9 cellular contexts compared by ENCODE assay signal in genomic region chr7:44122529-44122928, GRCh38. TPM values are rescaled to one million over a fixed set of nuclear protein-coding genes. Genes with fewer than 3 reads are reported as not detected.
DNase-seq lines count a peak whose midpoint lies in the region; ATAC-seq and TF ChIP-seq lines count a peak whose summit lies in the region.
"Had no signal": no experiment of that assay in that cellular context is flagged by ENCODE, and none has a peak within 500 bp of the region (broad histone marks: within the 10 kb centered on the region; RNA-seq: fewer than 3 reads in every experiment).

No MANE protein-coding gene starts in this region.

- H4K20me1 ChIP-seq in GM23248 (ENCODE audit: insufficient read depth), result no peaks in the 10 kb centered on the region

- TF ChIP-seq CTCF in fibroblast of villous mesenchyme (IDR thresholded peaks at IDR 0.05; ENCODE audit: insufficient read depth, low read depth, low read length), result no peak

- H3K4me1 ChIP-seq in GM23248 (ENCODE audit: insufficient read depth), result peaks cover 10% of the 10 kb centered on the region; the same call in 1 of the 2 replicates

- in situ Hi-C loops in GM23248 (cut with MboI), result no loop called here

- H3K9ac ChIP-seq in GM23248 (peak overlapping the region; percentile 95), SK-N-MC (ENCODE audit: insufficient read length) (peak overlapping the region; percentile 90)

- H2AFZ ChIP-seq in GM23248, result peak overlapping the region; percentile 34

- H3K9me2 ChIP-seq in GM23248 (ENCODE audit: insufficient read depth), result no peaks in the 10 kb centered on the region

- peak overlapping the region; percentile 94 for H3K4me2 ChIP-seq in GM23248 (ENCODE audit: unreplicated experiment)

- H3K79me2 ChIP-seq in GM23248 (ENCODE audit: insufficient read depth), result peaks cover 37% of the 10 kb centered on the region

- H3K27me3 ChIP-seq in GM23248 (replicated peaks; ENCODE audit: insufficient read depth), result no peaks in the 10 kb centered on the region

- no peaks in the 10 kb centered on the region for H3F3A ChIP-seq in GM23248 (ENCODE audit: insufficient read depth)

- 6% methylated on average over 1 of the region's 1 CpG for WGBS in GM23248 (ENCODE audit: low coverage in 1 of 2, low lambda C conversion rate in 2 of 2, missing lambda C conversion rate in 2 of 2), 2 experiments

- H3K9me3 ChIP-seq in GM23248 (ENCODE audit: low read depth), result no peaks in the 10 kb centered on the region
- no peaks in the 10 kb centered on the region for H3K9me3 ChIP-seq in SK-N-MC (ENCODE audit: low read depth, low read length)

- H3K4me3 ChIP-seq in GM23248, result peak overlapping the region; percentile 84
- H3K4me3 ChIP-seq in SK-N-MC, result peak overlapping the region; percentile 94
- H3K4me3 ChIP-seq in fibroblast of villous mesenchyme (ENCODE audit: low read depth, low read length), result peak overlapping the region; percentile 78
- peak overlapping the region; percentile 72 for H3K4me3 ChIP-seq in skeletal muscle cell (ENCODE audit: low read depth, low read length)

- ATAC-seq in GM18502 (IDR thresholded peaks at IDR 0.05; ENCODE audit: poor library complexity, unreplicated experiment), result no peak

- H3K27ac ChIP-seq in GM23248 (peak overlapping the region; percentile 88), SK-N-MC (peak overlapping the region; percentile 45; the same call in 1 of the 2 replicates)

- H3K36me3 ChIP-seq in GM23248 (ENCODE audit: low read depth), result peaks cover 4% of the 10 kb centered on the region; the same call in 1 of the 2 replicates
- peaks cover 42% of the 10 kb centered on the region for H3K36me3 ChIP-seq in SK-N-MC (ENCODE audit: insufficient read depth, low read length)

- no peak for DNase-seq in GM23248
- DNase-seq in SK-N-MC (ENCODE audit: low read depth, low spot score), result no peak
- no peak for DNase-seq in fibroblast of villous mesenchyme (ENCODE audit: low read depth)
- no peak for DNase-seq in skeletal muscle cell (ENCODE audit: low read depth)
- no peak for DNase-seq in NCI-H748 (lab: John Stamatoyannopoulos, UW; ENCODE audit: unreplicated experiment)
- no peak for DNase-seq in NCI-H2029 (lab: John Stamatoyannopoulos, UW)
- no peak for DNase-seq in cerebellum (ENCODE audit: low spot score)
- DNase-seq: activated gamma-delta T cell had no signal

RNA-seq across cellular contexts. Expression of gene POLD2, which starts 0.8 kb away (rescaled TPM):
- 100 and 107 TPM in 2 replicates for total RNA-seq in GM23248 (2014; rRNA removed; shearing (Covaris generic))
- polyA plus RNA-seq in GM23248 (2016; fragmentation: Nextera tagmentation; extraction: Ambion mirVana), result 164 and 166 TPM in 2 replicates
- total RNA-seq in fibroblast of villous mesenchyme, result 95.7 and 101 TPM in 2 replicates
- total RNA-seq in cerebellum, result 41.1 TPM

RNA-seq across cellular contexts. Expression of gene AEBP1, which starts 18.4 kb away (rescaled TPM):
- 53.0 and 63.2 TPM in 2 replicates for total RNA-seq in GM23248 (2014; rRNA removed; shearing (Covaris generic))
- polyA plus RNA-seq in GM23248 (2016; fragmentation: Nextera tagmentation; extraction: Ambion mirVana), result 46.6 and 47.0 TPM in 2 replicates
- total RNA-seq in fibroblast of villous mesenchyme, result 148 and 159 TPM in 2 replicates
- total RNA-seq in cerebellum, result 11.3 TPM

RNA-seq across cellular contexts. Expression of gene MYL7, which starts 18.6 kb away (rescaled TPM):
- not detected in 2 replicates for total RNA-seq in GM23248 (2014; rRNA removed; shearing (Covaris generic))
- 1.7 TPM in 1 of 2 replicates, not detected in the other for polyA plus RNA-seq in GM23248 (2016; fragmentation: Nextera tagmentation; extraction: Ambion mirVana)
- 0.43 TPM in 1 of 2 replicates, not detected in the other for total RNA-seq in fibroblast of villous mesenchyme
- total RNA-seq in cerebellum, result not detected

RNA-seq across cellular contexts. Expression of gene POLM, which starts 40.2 kb away (rescaled TPM):
- 13.9 and 20.3 TPM in 2 replicates for total RNA-seq in GM23248 (2014; rRNA removed; shearing (Covaris generic))
- polyA plus RNA-seq in GM23248 (2016; fragmentation: Nextera tagmentation; extraction: Ambion mirVana), result 10.7 and 12.9 TPM in 2 replicates
- total RNA-seq in fibroblast of villous mesenchyme (13.8 and 19.0 TPM in 2 replicates), cerebellum (12.8 TPM)

RNA-seq across cellular contexts. Expression of gene PGAM2, which starts 57.2 kb away (rescaled TPM):
- total RNA-seq in GM23248 (2014; rRNA removed; shearing (Covaris generic)), result not detected in 2 replicates
- polyA plus RNA-seq in GM23248 (2016; fragmentation: Nextera tagmentation; extraction: Ambion mirVana), result not detected in 2 replicates
- total RNA-seq in fibroblast of villous mesenchyme (under 0.01 and 0.32 TPM in 2 replicates), cerebellum (13.0 TPM)
